Comparison of ENCODE assay signal across 2 cellular contexts in the genomic region with DNA sequence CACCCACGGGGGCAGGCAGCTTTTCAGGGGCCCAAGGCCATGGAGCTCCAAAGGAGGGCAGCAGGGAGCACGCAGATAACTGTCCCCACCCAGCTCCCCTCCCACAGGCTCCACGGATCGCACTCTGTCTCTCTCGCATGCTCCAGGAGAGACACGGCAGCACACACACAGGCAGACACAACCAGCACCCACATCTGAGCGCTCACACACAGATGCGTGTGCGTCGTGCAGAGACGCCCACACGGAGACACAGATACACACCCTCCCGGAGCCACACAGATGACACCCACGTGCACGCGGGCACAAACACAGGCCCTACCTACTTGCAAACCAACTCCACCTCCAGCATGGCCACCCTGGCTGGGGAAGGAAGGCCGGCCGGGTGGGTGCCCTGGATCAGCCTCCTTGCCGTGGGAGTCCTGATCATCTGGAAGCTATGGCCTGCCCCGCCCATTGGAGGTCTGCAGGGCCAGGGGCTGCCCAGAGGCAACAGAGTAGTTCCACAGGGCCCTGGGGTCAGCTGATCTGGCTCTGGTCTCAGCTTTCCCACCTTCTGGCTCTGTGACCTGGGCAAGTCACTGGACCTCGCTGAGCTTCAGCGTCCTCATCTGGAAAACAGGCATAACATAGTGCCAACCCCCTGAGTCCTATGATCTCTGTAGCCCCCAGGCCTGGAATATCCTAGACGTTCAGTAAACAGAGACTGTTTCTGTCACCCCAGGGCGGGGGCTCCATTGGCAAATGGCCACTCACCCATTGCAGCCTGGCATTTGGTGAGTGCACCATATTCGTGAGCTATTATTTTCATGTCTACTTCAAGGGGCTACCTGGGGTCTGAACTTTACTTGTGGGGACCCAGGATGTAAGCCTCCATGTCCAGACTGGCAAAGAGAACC.
TF ChIP-seq lines count a peak whose summit lies in the region.

No MANE protein-coding gene starts in this region.

TF ChIP-seq in HCT116, 20 proteins besides CTCF, POLR2A, EP300 and RAD21:
- TF ChIP-seq SP1 (IDR thresholded peaks at IDR 0.05; ENCODE audit: low read depth) (no peak), ELF1 (IDR thresholded peaks at IDR 0.05; ENCODE audit: borderline replicate concordance, low read depth) (no peak), REST (IDR thresholded peaks at IDR 0.05; ENCODE audit: low read depth) (no peak)

TF ChIP-seq in K562, 482 proteins besides CTCF, POLR2A, EP300 and RAD21:
- TF ChIP-seq ZNF507 (tag; conservative IDR thresholded peaks at IDR 0.05) (no peak), ZNF518B (CRISPR knock-in tag; IDR thresholded peaks at IDR 0.05) (no peak)
